ENCODE assay signal across 8 cellular contexts in genomic region chr9:137150485-137151060, GRCh38. TPM values are rescaled to one million over a fixed set of nuclear protein-coding genes. Genes with fewer than 3 reads are reported as not detected.
A peak's percentile ranks its signal among the peaks of the same experiment; 100 is the strongest.
DNase-seq lines count a peak whose midpoint lies in the region; ATAC-seq, FAIRE-seq and TF ChIP-seq lines count a peak whose summit lies in the region.

No MANE protein-coding gene starts in this region.

- intact Hi-C loops in kidney (cut with DNase I): no loop called here

- no peaks in the 10 kb centered on the region for H3K4me1 ChIP-seq in kidney (ENCODE audit: control insufficient read depth in 1 of 2, insufficient read depth in 1 of 2, low read depth in 1 of 2, low read length in 2 of 2)

- H3K27ac Mint-ChIP-seq in memory B cell: no peak overlapping the region

- DNase-seq in DMS153 treated with DMSO at 0.1 percent for 48 hours (lab: John Stamatoyannopoulos, UW; ENCODE audit: unreplicated experiment) (peak; percentile 61), SHP77 (lab: John Stamatoyannopoulos, UW) (peak; percentile 90), memory B cell (ENCODE audit: low spot score in 2 of 2) (peak in 1 of 2 donors; percentile 49), kidney (no peak), DMS79 treated with DMSO at 0.1 percent for 48 hours (lab: John Stamatoyannopoulos, UW) (no peak)

- ATAC-seq in GM19452 (IDR thresholded peaks at IDR 0.05; ENCODE audit: unreplicated experiment) (peak; percentile 48), HG03521 (IDR thresholded peaks at IDR 0.05; ENCODE audit: unreplicated experiment) (peak; percentile 52), memory B cell (ENCODE audit: low read depth) (peak; percentile 51), SK-N-SH treated with all-trans-retinoic acid at 6 μM for 48 hours (no peak)

- H3K36me3 ChIP-seq in kidney (ENCODE audit: control insufficient read depth in 1 of 2, insufficient read depth in 2 of 2, low read length in 2 of 2): no peaks in the 10 kb centered on the region

- FAIRE-seq in kidney (lab: Jason Lieb, UNC): no peak

- no peaks in the 10 kb centered on the region for H3K9me3 Mint-ChIP-seq in memory B cell

- H3K36me3 Mint-ChIP-seq in memory B cell: no peaks in the 10 kb centered on the region

- peaks cover 7% of the 10 kb centered on the region for H3K4me1 Mint-ChIP-seq in memory B cell

- no peak overlapping the region for H3K27ac ChIP-seq in kidney (ENCODE audit: low read depth in 2 of 2, low read length in 2 of 2)

- H3K27me3 Mint-ChIP-seq in memory B cell: peaks cover 15% of the 10 kb centered on the region

- TF ChIP-seq CTCF in kidney (IDR thresholded peaks at IDR 0.05; ENCODE audit: borderline replicate concordance, extremely low read depth, insufficient read depth): no peak

- H3K4me3 Mint-ChIP-seq in memory B cell: no peak overlapping the region

- no peak overlapping the region for H3K4me3 ChIP-seq in kidney (ENCODE audit: low read length in 2 of 2)

- H3K9ac ChIP-seq in kidney (ENCODE audit: low read length in 2 of 2): no peak overlapping the region

- H3K9me3 ChIP-seq in kidney (ENCODE audit: control insufficient read depth in 1 of 2, low read length in 2 of 2): no peaks in the 10 kb centered on the region

TF ChIP-seq in SK-N-SH treated with all-trans-retinoic acid at 6 μM for 48 hours, 23 proteins besides CTCF, POLR2A, EP300 and RAD21:
- no peak for TF ChIP-seq ZC3H10 (CRISPR knock-in tag; IDR thresholded peaks at IDR 0.05)
- no peak for TF ChIP-seq CREB5 (CRISPR knock-in tag; IDR thresholded peaks at IDR 0.05; ENCODE audit: low read depth)
- TF ChIP-seq ZFP30 (CRISPR knock-in tag; IDR thresholded peaks at IDR 0.05): no peak
- TF ChIP-seq ESRRG (CRISPR knock-in tag; IDR thresholded peaks at IDR 0.05): no peak
- TF ChIP-seq, protein P1, sequence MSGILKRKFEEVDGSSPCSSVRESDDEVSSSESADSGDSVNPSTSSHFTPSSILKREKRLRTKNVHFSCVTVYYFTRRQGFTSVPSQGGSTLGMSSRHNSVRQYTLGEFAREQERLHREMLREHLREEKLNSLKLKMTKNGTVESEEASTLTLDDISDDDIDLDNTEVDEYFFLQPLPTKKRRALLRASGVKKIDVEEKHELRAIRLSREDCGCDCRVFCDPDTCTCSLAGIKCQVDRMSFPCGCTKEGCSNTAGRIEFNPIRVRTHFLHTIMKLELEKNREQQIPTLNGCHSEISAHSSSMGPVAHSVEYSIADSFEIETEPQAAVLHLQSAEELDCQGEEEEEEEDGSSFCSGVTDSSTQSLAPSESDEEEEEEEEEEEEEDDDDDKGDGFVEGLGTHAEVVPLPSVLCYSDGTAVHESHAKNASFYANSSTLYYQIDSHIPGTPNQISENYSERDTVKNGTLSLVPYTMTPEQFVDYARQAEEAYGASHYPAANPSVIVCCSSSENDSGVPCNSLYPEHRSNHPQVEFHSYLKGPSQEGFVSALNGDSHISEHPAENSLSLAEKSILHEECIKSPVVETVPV (CRISPR knock-in tag; IDR thresholded peaks at IDR 0.05): no peak
TF ChIP-seq in SK-N-SH treated with all-trans-retinoic acid at 6 μM for 48 hours: peak in this region for 0.

RNA-seq across cellular contexts. Expression of gene GRIN1, which starts 11.6 kb away (rescaled TPM):
- total RNA-seq in kidney: 0.47 TPM
- polyA plus RNA-seq in kidney (ENCODE audit: insufficient read depth, low read depth, low replicate concordance): not detected

RNA-seq across cellular contexts. Expression of gene LRRC26, which starts 19.3 kb away (rescaled TPM):
- total RNA-seq in kidney: 0.25 TPM
- polyA plus RNA-seq in kidney (ENCODE audit: insufficient read depth, low read depth, low replicate concordance): not detected

RNA-seq across cellular contexts. Expression of gene TMEM210, which starts 21.3 kb away (rescaled TPM):
- total RNA-seq in kidney: not detected
- polyA plus RNA-seq in kidney (ENCODE audit: insufficient read depth, low read depth, low replicate concordance): not detected

RNA-seq across cellular contexts. Expression of gene DPP7, which starts 36.0 kb away (rescaled TPM):
- total RNA-seq in kidney: 164 TPM
- 205 TPM for polyA plus RNA-seq in kidney (ENCODE audit: insufficient read depth, low read depth, low replicate concordance)

RNA-seq across cellular contexts. Expression of gene ANAPC2, which starts 37.8 kb away (rescaled TPM):
- total RNA-seq in kidney: 57.2 TPM
- 19.9 TPM for polyA plus RNA-seq in kidney (ENCODE audit: insufficient read depth, low read depth, low replicate concordance)

Comparison
In these comparisons a context has a peak if more than half of its experiments do, and no peak if none do; other contexts are left out.
1. DNase-seq: peak in DMS153 treated with DMSO at 0.1 percent for 48 hours (single experiment) and SHP77 (2 of 2); none in kidney (single experiment) and DMS79 treated with DMSO at 0.1 percent for 48 hours (single experiment).